Comparison of ENCODE assay signal across 16 cellular contexts in the genomic region with DNA sequence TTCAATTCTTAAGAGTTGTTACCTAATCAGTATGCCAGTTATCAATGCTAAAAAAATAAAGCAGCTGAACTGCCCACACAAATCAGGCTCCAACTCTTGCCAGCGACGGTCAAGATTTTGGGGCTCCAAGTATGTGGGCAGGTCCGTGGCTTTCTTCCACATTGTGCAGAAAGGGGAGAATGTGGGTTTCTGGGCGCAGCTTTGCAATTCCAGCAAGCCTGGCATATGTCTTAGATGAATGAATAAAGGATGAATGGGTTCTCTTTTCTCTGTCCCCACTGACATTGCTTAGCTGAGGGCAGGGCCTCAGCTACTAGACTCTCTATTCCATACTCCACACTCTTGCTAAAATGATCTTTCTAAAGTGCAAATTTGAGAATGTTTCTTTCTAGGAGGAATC. TPM values are rescaled to one million over a fixed set of nuclear protein-coding genes. Genes with fewer than 3 reads are reported as not detected.
DNase-seq lines count a peak whose midpoint lies in the region; ATAC-seq and TF ChIP-seq lines count a peak whose summit lies in the region.
"Had no signal": no experiment of that assay in that cellular context is flagged by ENCODE, and none has a peak within 500 bp of the region (broad histone marks: within the 10 kb centered on the region; RNA-seq: fewer than 3 reads in every experiment).

No MANE protein-coding gene starts in this region.

- peak in 4 of 56 donors; percentile 9 to 22 (median 12) for TF ChIP-seq CTCF in dorsolateral prefrontal cortex (IDR thresholded peaks at IDR 0.05 in 54 of 56, conservative IDR thresholded peaks at IDR 0.05 in 2 of 56; ENCODE audit: low read depth in 1 of 56, partially characterized antibody in 56 of 56)

- intact Hi-C loops in dorsolateral prefrontal cortex (cut with DNase I), result loop anchor here in 1 of 2 donors (5.0 kb wide), 2 partner anchors 87 to 317 kb away; partner anchors contain the start of genes NSL1 and TATDN3
- intact Hi-C loops in Right ventricle myocardium inferior (cut with DNase I), result no loop called here

- no peak for ATAC-seq in Right ventricle myocardium inferior
- ATAC-seq: A549 had no signal

- H3K27ac ChIP-seq in dorsolateral prefrontal cortex, result peak overlapping the region in 53 of 59 donors; percentile 1 to 99 (median 72)
- peak overlapping the region; percentile 19 for H3K27ac ChIP-seq in temporal lobe (ENCODE audit: low read depth, low read length)
- H3K27ac ChIP-seq: 22Rv1, A549, BLaER1 had no signal

- peak overlapping the region in 2 of 59 donors; percentile 17 to 19 for H3K4me3 ChIP-seq in dorsolateral prefrontal cortex
- H3K4me3 ChIP-seq: A549, BLaER1 had no signal

- H3K27me3 ChIP-seq in dorsolateral prefrontal cortex, result no peaks in the 10 kb centered on the region
- H3K27me3 ChIP-seq: BLaER1 had no signal

- DNase-seq in Ammon's horn (ENCODE audit: low spot score) (peak; percentile 46), dorsolateral prefrontal cortex (no peak), midbrain (lab: John Stamatoyannopoulos, UW) (peak; percentile 43), DMS114 treated with DMSO at 0.1 percent for 48 hours (lab: John Stamatoyannopoulos, UW; ENCODE audit: unreplicated experiment) (no peak), Right ventricle myocardium inferior (ENCODE audit: missing footprints) (no peak)
- DNase-seq in activated CD4-positive, alpha-beta T cell treated with anti-CD3 and anti-CD28 coated beads for 1 hour, result no peak
- DNase-seq: AML-193; CD4-positive, alpha-beta memory T cell; DMS79 treated with DMSO at 0.1 percent for 48 hours; GF-D8; GOT3; H7 had no signal

RNA-seq across cellular contexts. Expression of gene NENF, which starts 42.4 kb away (rescaled TPM):
- total RNA-seq in dorsolateral prefrontal cortex, result 100 to 1,000 TPM in 3 of 120 experiments, 10 to 100 TPM in 117; 43.3 to 144 (median 67.5) TPM
- total RNA-seq in temporal lobe, result 19.9 TPM
- total RNA-seq in Right ventricle myocardium inferior, result 119 TPM

Comparison
In these comparisons a context has a peak if more than half of its experiments do, and no peak if none do; other contexts are left out.
1. DNase-seq: peak in Ammon's horn (single experiment) and midbrain (single experiment); none in dorsolateral prefrontal cortex (0 of 10), activated CD4-positive, alpha-beta T cell treated with anti-CD3 and anti-CD28 coated beads for 1 hour (single experiment), DMS114 treated with DMSO at 0.1 percent for 48 hours (single experiment) and Right ventricle myocardium inferior (single experiment).